Comparison of ENCODE assay signal across 8 cellular contexts in the genomic region with DNA sequence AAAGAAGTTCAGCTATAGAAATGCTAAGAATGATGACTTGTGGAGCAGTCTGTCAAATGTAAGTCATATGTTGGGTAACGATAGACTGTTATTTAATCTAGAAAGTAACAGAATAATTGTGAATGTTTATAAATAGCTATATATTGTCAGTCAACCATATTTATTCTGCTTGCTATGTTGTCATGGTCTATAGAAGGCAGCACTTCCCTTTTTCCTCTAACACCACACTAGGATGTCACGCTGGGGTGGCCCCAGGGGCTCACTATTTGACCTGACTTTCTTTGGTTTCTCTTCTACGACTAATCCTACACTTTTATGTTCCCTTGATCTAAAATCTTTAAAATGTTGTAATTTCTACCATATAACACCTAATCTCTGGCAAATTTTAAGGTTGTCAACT. TPM values are rescaled to one million over a fixed set of nuclear protein-coding genes. Genes with fewer than 3 reads are reported as not detected.
DNase-seq lines count a peak whose midpoint lies in the region; ATAC-seq and FAIRE-seq lines count a peak whose summit lies in the region.

No MANE protein-coding gene starts in this region.

- peak overlapping the region; percentile 76 for H3K27ac ChIP-seq in Karpas-422 (ENCODE audit: low read length)
- H3K27ac ChIP-seq in SJCRH30 = no peak overlapping the region
- H3K27ac ChIP-seq in caudate nucleus (ENCODE audit: low read depth, low read length) = no peak overlapping the region

- DNase-seq in GM18507 (ENCODE audit: extremely low spot score, insufficient read length, low read depth) (no peak), Karpas-422 (peak; percentile 88), germinal center (ENCODE audit: low spot score) (peak; percentile 78), SJCRH30 (no peak), caudate nucleus (lab: John Stamatoyannopoulos, UW) (no peak), NCI-H1092 treated with DMSO at 0.1 percent for 48 hours (lab: John Stamatoyannopoulos, UW) (no peak), NCI-H2196 (lab: John Stamatoyannopoulos, UW; ENCODE audit: unreplicated experiment) (no peak)

- H3K4me3 ChIP-seq in Karpas-422 (ENCODE audit: low read length) (peak overlapping the region; percentile 24), SJCRH30 (no peak overlapping the region)

- no peaks in the 10 kb centered on the region for H4K20me1 ChIP-seq in Karpas-422 (ENCODE audit: insufficient read depth, low read depth, low read length)

- H3K9me2 ChIP-seq in Karpas-422 (replicated peaks; ENCODE audit: insufficient read depth, low read length) = no peaks in the 10 kb centered on the region

- peak overlapping the region; percentile 38 for H2AFZ ChIP-seq in Karpas-422 (ENCODE audit: low read length)

- H3K9ac ChIP-seq in Karpas-422 (ENCODE audit: low read length) = peak overlapping the region; percentile 2; the same call in 1 of the 2 replicates

- H3K79me2 ChIP-seq in Karpas-422 (ENCODE audit: low read length) = no peaks in the 10 kb centered on the region

- peak; percentile 93 for ATAC-seq in GM21576 (IDR thresholded peaks at IDR 0.05; ENCODE audit: unreplicated experiment)

- FAIRE-seq in GM18507 (lab: Jason Lieb, UNC) = peak; percentile 93

- H3K9me3 ChIP-seq in Karpas-422 (ENCODE audit: low read length) (no peaks in the 10 kb centered on the region), SJCRH30 (replicated peaks) (0 out of 2 replicates have a peak, but pooled peaks cover 2% of the 10 kb centered on the region)

- peaks cover 21% of the 10 kb centered on the region for H3K4me1 ChIP-seq in Karpas-422 (ENCODE audit: low read length)
- H3K4me1 ChIP-seq in SJCRH30 = peaks cover 8% of the 10 kb centered on the region

- H3K36me3 ChIP-seq in Karpas-422 (ENCODE audit: insufficient read depth, low read length) (peaks cover 43% of the 10 kb centered on the region), SJCRH30 (no peaks in the 10 kb centered on the region)

- H3K27me3 ChIP-seq in Karpas-422 (ENCODE audit: low read length) = no peaks in the 10 kb centered on the region
- no peaks in the 10 kb centered on the region for H3K27me3 ChIP-seq in SJCRH30

- peak overlapping the region; percentile 58 for H3K4me2 ChIP-seq in Karpas-422 (ENCODE audit: low read depth, low read length, poor library complexity, severe bottlenecking)

RNA-seq across cellular contexts. Expression of a gene that starts 20.5 kb away (rescaled TPM):
- total RNA-seq in Karpas-422 (2014; rRNA removed; shearing (Covaris generic); ENCODE audit: low replicate concordance) = 33.7 and 60.5 TPM in 2 replicates
- total RNA-seq in SJCRH30 (2014; rRNA removed; shearing (Covaris generic)) = 4.2 and 6.7 TPM in 2 replicates

RNA-seq across cellular contexts. Expression of a gene that starts 39.1 kb away (rescaled TPM):
- total RNA-seq in Karpas-422 (2014; rRNA removed; shearing (Covaris generic); ENCODE audit: low replicate concordance) = 38.2 and 92.3 TPM in 2 replicates
- total RNA-seq in SJCRH30 (2014; rRNA removed; shearing (Covaris generic)) = 28.2 and 35.3 TPM in 2 replicates

Comparison
In these comparisons a context has a peak if more than half of its experiments do, and no peak if none do; other contexts are left out.
1. DNase-seq: peak in Karpas-422 (single experiment) and germinal center (single experiment); none in GM18507 (single experiment), SJCRH30 (0 of 2), caudate nucleus (0 of 61), NCI-H1092 treated with DMSO at 0.1 percent for 48 hours (single experiment) and NCI-H2196 (single experiment).